ENCODE assay signal across 25 cellular contexts in genomic region chr20:9349256-9349655, GRCh38.
"Had no signal": no experiment of that assay in that cellular context is flagged by ENCODE, and none has a peak within 500 bp of the region (broad histone marks: within the 10 kb centered on the region; RNA-seq: fewer than 3 reads in every experiment).

No MANE protein-coding gene starts in this region.

- H3K9me3 Mint-ChIP-seq: mesothelial cell of epicardium; naive B cell; natural killer cell; nephron progenitor cell; neural progenitor cell; stimulated activated naive CD8-positive, alpha-beta T cell treated with anti-CD3 and anti-CD28 coated beads, Interleukin-15, Interleukin-2, amounts not matched to agents 100 ng/mL and 50 ng/mL, for 24 hours had no signal

- H3K27me3 Mint-ChIP-seq: progenitor cell of endocrine pancreas; stimulated activated naive CD8-positive, alpha-beta T cell treated with anti-CD3 and anti-CD28 coated beads, Interleukin-15, Interleukin-2, amounts not matched to agents 100 ng/mL and 50 ng/mL, for 24 hours had no signal

- ATAC-seq: natural killer cell; right cardiac atrium; sciatic nerve; stimulated activated effector memory CD8-positive, alpha-beta T cell treated with anti-CD3 and anti-CD28 coated beads, Interleukin-12 subunit alpha, Interleukin-12 subunit beta, amount 100 ng/mL, for 72 hours had no signal

- H3K4me3 ChIP-seq: left ventricle myocardium inferior, lung, neural progenitor cell, ovary, skin epidermis, suprapubic skin, thoracic aorta, tibial artery, uterus had no signal

- H3K4me3 Mint-ChIP-seq: mesothelial cell of epicardium; naive B cell; natural killer cell; nephron progenitor cell; neural progenitor cell; stimulated activated effector memory CD8-positive, alpha-beta T cell treated with anti-CD3 and anti-CD28 coated beads, Interleukin-12 subunit alpha, Interleukin-12 subunit beta, amount 100 ng/mL, for 72 hours; stimulated activated naive CD8-positive, alpha-beta T cell treated with anti-CD3 and anti-CD28 coated beads, Interleukin-15, Interleukin-2, amounts not matched to agents 100 ng/mL and 50 ng/mL, for 24 hours had no signal

- H3K9me3 ChIP-seq: left ventricle myocardium inferior, neutrophil, ovary, suprapubic skin, thoracic aorta, tibial artery, uterus had no signal

- DNase-seq: islet precursor cell; left ventricle myocardium inferior; naive B cell; natural killer cell; nephron progenitor cell; occipital lobe; ovary; right cardiac atrium; stimulated activated CD4-positive, alpha-beta T cell treated with anti-CD3 and anti-CD28 coated beads, Interleukin-12 subunit alpha, Interleukin-12 subunit beta, amount 100 ng/mL, for 4 hours; stimulated activated CD4-positive, alpha-beta T cell treated with anti-CD3 and anti-CD28 coated beads, Interleukin-4, amount 100 ng/mL, for 24 hours; stimulated activated naive CD4-positive, alpha-beta T cell; tibial artery; trophoblast cell; uterus had no signal

- H3K27ac Mint-ChIP-seq: mesothelial cell of epicardium; naive B cell; natural killer cell; nephron progenitor cell; neural progenitor cell; progenitor cell of endocrine pancreas; stimulated activated effector memory CD8-positive, alpha-beta T cell treated with anti-CD3 and anti-CD28 coated beads, Interleukin-12 subunit alpha, Interleukin-12 subunit beta, amount 100 ng/mL, for 72 hours; stimulated activated naive CD8-positive, alpha-beta T cell treated with anti-CD3 and anti-CD28 coated beads, Interleukin-15, Interleukin-2, amounts not matched to agents 100 ng/mL and 50 ng/mL, for 24 hours had no signal

- H3K36me3 ChIP-seq: left ventricle myocardium inferior, neural progenitor cell, neutrophil, ovary, suprapubic skin, thoracic aorta, tibial artery, uterus had no signal

- H3K36me3 Mint-ChIP-seq: mesothelial cell of epicardium; naive B cell; natural killer cell; neural progenitor cell; stimulated activated effector memory CD8-positive, alpha-beta T cell treated with anti-CD3 and anti-CD28 coated beads, Interleukin-12 subunit alpha, Interleukin-12 subunit beta, amount 100 ng/mL, for 72 hours had no signal

- H3K4me1 Mint-ChIP-seq: naive B cell; natural killer cell; stimulated activated effector memory CD8-positive, alpha-beta T cell treated with anti-CD3 and anti-CD28 coated beads, Interleukin-12 subunit alpha, Interleukin-12 subunit beta, amount 100 ng/mL, for 72 hours had no signal

- H2AFZ ChIP-seq: neural progenitor cell had no signal

- H3K9ac ChIP-seq: neural progenitor cell had no signal

- H3K4me2 ChIP-seq: neural progenitor cell had no signal

- H3K4me1 ChIP-seq: neural progenitor cell, uterus had no signal

- H3K27me3 ChIP-seq: neural progenitor cell, neutrophil, ovary, suprapubic skin, tibial artery, uterus had no signal

- H3K27ac ChIP-seq: left ventricle myocardium inferior, neural progenitor cell, neutrophil, ovary, skin epidermis, suprapubic skin, thoracic aorta, tibial artery, uterus had no signal
